Comparison of ENCODE assay signal across 8 cellular contexts in genomic region chr1:224502459-224503160, GRCh38.
DNase-seq lines count a peak whose midpoint lies in the region; ATAC-seq and TF ChIP-seq lines count a peak whose summit lies in the region.

No MANE protein-coding gene starts in this region.

- no peaks in the 10 kb centered on the region for H3K79me2 ChIP-seq in ACC112 (ENCODE audit: control insufficient read depth, insufficient read depth, low read length, unreplicated experiment)

- no peak for TF ChIP-seq CTCF in WERI-Rb-1 (IDR thresholded peaks at IDR 0.05; ENCODE audit: low read depth, low read length)

- 22% methylated on average over 12 of the region's 12 CpGs for WGBS in urinary bladder

- H3K36me3 ChIP-seq in ACC112 (ENCODE audit: insufficient read depth, low read length) (no peaks in the 10 kb centered on the region), WERI-Rb-1 (no peaks in the 10 kb centered on the region), urinary bladder (ENCODE audit: insufficient read depth) (no peaks in the 10 kb centered on the region)

- peak; percentile 19 for DNase-seq in Jurkat, Clone E6-1 (ENCODE audit: low read depth, low spot score)
- peak; percentile 14 for DNase-seq in WERI-Rb-1
- DNase-seq in kidney tubule cell (ENCODE audit: low spot score), result peak; percentile 58
- DNase-seq in NCI-H187 (lab: John Stamatoyannopoulos, UW), result no peak
- DNase-seq in NCI-H446 treated with DMSO at 0.1 percent for 48 hours (lab: John Stamatoyannopoulos, UW), result no peak

- peak overlapping the region; percentile 43 for H3K27ac ChIP-seq in ACC112 (ENCODE audit: low read depth, low read length)
- peak overlapping the region; percentile 92 for H3K27ac ChIP-seq in WERI-Rb-1
- H3K27ac ChIP-seq in urinary bladder (ENCODE audit: low read depth), result peak overlapping the region; percentile 45

- H3K9me3 ChIP-seq in WERI-Rb-1 (ENCODE audit: severe bottlenecking), result no peaks in the 10 kb centered on the region

- H3K4me3 ChIP-seq in ACC112 (ENCODE audit: low read depth, low read length), result no peak overlapping the region
- no peak overlapping the region for H3K4me3 ChIP-seq in Jurkat, Clone E6-1 (ENCODE audit: low read length)
- peak overlapping the region; percentile 20; the same call in 1 of the 2 replicates for H3K4me3 ChIP-seq in WERI-Rb-1 (ENCODE audit: low read depth, low read length)
- no peak overlapping the region for H3K4me3 ChIP-seq in urinary bladder (ENCODE audit: low read depth, low read length)

- H3K4me1 ChIP-seq in ACC112 (ENCODE audit: control insufficient read depth, insufficient read depth, low read length, unreplicated experiment) (peaks cover 51% of the 10 kb centered on the region), urinary bladder (ENCODE audit: insufficient read depth) (peaks cover 4% of the 10 kb centered on the region)

- no peak for ATAC-seq in GM21737 (IDR thresholded peaks at IDR 0.05; ENCODE audit: unreplicated experiment)

- no peak overlapping the region for H2AFZ ChIP-seq in ACC112 (ENCODE audit: low read length, unreplicated experiment)

- H3K27me3 ChIP-seq in ACC112 (ENCODE audit: insufficient read depth, low read length) (no peaks in the 10 kb centered on the region), WERI-Rb-1 (ENCODE audit: insufficient read depth, low read depth, severe bottlenecking) (no peaks in the 10 kb centered on the region)

Comparison
In these comparisons a context has a peak if more than half of its experiments do, and no peak if none do; other contexts are left out.
1. DNase-seq: peak in Jurkat, Clone E6-1 (single experiment), WERI-Rb-1 (single experiment) and kidney tubule cell (single experiment); none in NCI-H187 (0 of 2) and NCI-H446 treated with DMSO at 0.1 percent for 48 hours (single experiment).
2. Peak in every context shown above with its lines, with median percentiles within 50 percentile points of each other: H3K27ac ChIP-seq.